Comparison of ENCODE assay signal across 23 cellular contexts in the genomic region with DNA sequence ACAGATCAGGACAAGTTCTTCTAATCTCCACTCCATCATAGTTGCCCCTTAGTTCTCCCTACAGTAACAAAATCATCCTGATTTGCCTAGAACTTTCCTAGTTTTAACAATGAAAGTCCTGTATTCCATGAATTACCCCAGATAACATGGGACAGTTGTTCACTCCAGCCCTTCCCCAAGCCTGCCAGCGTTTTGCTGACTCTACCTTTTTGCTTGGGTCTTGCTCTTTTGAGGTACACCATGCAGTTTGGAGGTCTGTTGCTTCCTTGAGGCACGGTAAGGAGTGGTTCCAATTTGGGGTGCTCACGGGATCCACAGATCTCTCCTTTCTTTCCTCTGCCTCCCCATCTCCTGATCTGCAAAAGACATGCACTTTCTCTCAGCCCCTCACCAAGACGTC.
DNase-seq lines count a peak whose midpoint lies in the region; ATAC-seq, FAIRE-seq and TF ChIP-seq lines count a peak whose summit lies in the region.
"Had no signal": no experiment of that assay in that cellular context is flagged by ENCODE, and none has a peak within 500 bp of the region (broad histone marks: within the 10 kb centered on the region; RNA-seq: fewer than 3 reads in every experiment).

No MANE protein-coding gene starts in this region.

- H2BK20ac ChIP-seq in IMR-90 (ENCODE audit: low read depth, low read length) = no peak overlapping the region

- H3K4me3 ChIP-seq in HepG2 (replicated peaks in 1 of 3; ENCODE audit: insufficient read depth in 1 of 3, low read depth in 2 of 3, low read length in 3 of 3) = no peak overlapping the region
- H3K4me3 ChIP-seq in right lobe of liver = no peak overlapping the region
- H3K4me3 ChIP-seq in IMR-90 (ENCODE audit: insufficient read depth, low read depth, low read length) = no peak overlapping the region
- no peak overlapping the region for H3K4me3 ChIP-seq in neural progenitor cell
- H3K4me3 ChIP-seq: BLaER1 treated with 17β-estradiol and CSF1 and Interleukin-3, amounts not matched to agents 10 nM and 100 nM; GM12878 had no signal

- TF ChIP-seq EP300 in HepG2 (IDR thresholded peaks at IDR 0.05; ENCODE audit: low read depth in 2 of 2, low read length in 2 of 2) (no peak), HepG2 (CRISPR knock-in tag; IDR thresholded peaks at IDR 0.05; ENCODE audit: borderline replicate concordance) (no peak)

- no peak for DNase-seq in HepG2 (ENCODE audit: low spot score)
- DNase-seq in right lobe of liver = no peak
- DNase-seq in IMR-90 = no peak
- DNase-seq in neural progenitor cell (ENCODE audit: low spot score) = no peak
- no peak for DNase-seq in EL
- no peak for DNase-seq in AG08395 (ENCODE audit: low spot score)
- DNase-seq in activated CD4-positive, alpha-beta T cell treated with anti-CD3 and anti-CD28 coated beads, Interleukin-2, amount 50 U/mL, for 4 hours = no peak
- DNase-seq: ACHN; AML-193; Caco-2; Calu3; CD4-positive, alpha-beta T cell; CD8-positive, alpha-beta T cell; DMS79 treated with DMSO at 0.1 percent for 48 hours; GDM1 had no signal

- no peaks in the 10 kb centered on the region for H3F3A ChIP-seq in neural progenitor cell (ENCODE audit: low read depth)

- BruUV-seq in HepG2 (replicated peaks; lab: Mats Ljungman, UMichigan) (no TSS peak), IMR-90 (replicated peaks; lab: Mats Ljungman, UMichigan) (no TSS peak)

- TF ChIP-seq POLR2A in HepG2 (IDR thresholded peaks at IDR 0.05; ENCODE audit: insufficient read depth in 1 of 2, low read depth in 2 of 2, low read length in 2 of 2) (no peak), right lobe of liver (IDR thresholded peaks at IDR 0.05) (no peak), IMR-90 (IDR thresholded peaks at IDR 0.05; ENCODE audit: low read depth, low read length) (no peak)

- no peak overlapping the region for H3K14ac ChIP-seq in IMR-90 (replicated peaks; ENCODE audit: low read depth, low read length)

- H3K9me1 ChIP-seq in IMR-90 (ENCODE audit: insufficient read depth, low read length) = no peaks in the 10 kb centered on the region

- dilution Hi-C loops in IMR-90 (cut with HindIII; ENCODE audit: low sequenced_read_pairs, unreplicated experiment) = no loop called here

- no peaks in the 10 kb centered on the region for H3K9me3 ChIP-seq in HepG2 (ENCODE audit: low read length)
- no peaks in the 10 kb centered on the region for H3K9me3 ChIP-seq in right lobe of liver
- no peaks in the 10 kb centered on the region for H3K9me3 ChIP-seq in IMR-90 (ENCODE audit: control insufficient read depth, insufficient read depth, low read length)
- no peaks in the 10 kb centered on the region for H3K9me3 ChIP-seq in neural progenitor cell (ENCODE audit: low read depth)
- H3K9me3 ChIP-seq: BLaER1 treated with 17β-estradiol and CSF1 and Interleukin-3, amounts not matched to agents 10 nM and 100 nM; Caco-2 had no signal

- no peak overlapping the region for H3K4me3 Mint-ChIP-seq in neural progenitor cell
- H3K4me3 Mint-ChIP-seq: B cell; CD4-positive, alpha-beta T cell; CD8-positive, alpha-beta T cell had no signal

- H3K56ac ChIP-seq in IMR-90 (ENCODE audit: extremely low read depth, insufficient read depth, low read length) = no peak overlapping the region

- intact Hi-C loops in HepG2 (cut with micrococcal nuclease; ENCODE audit: unreplicated experiment) = no loop called here
- intact Hi-C loops in right lobe of liver (cut with DNase I) = no loop called here
- intact Hi-C loops in IMR-90 (cut with micrococcal nuclease) = no loop called here

- H2BK120ac ChIP-seq in IMR-90 (ENCODE audit: low read depth, low read length) = no peak overlapping the region

- no peak overlapping the region for H4K8ac ChIP-seq in IMR-90 (ENCODE audit: low read depth in 2 of 2, low read length in 2 of 2)

- no peak overlapping the region for H3K27ac ChIP-seq in HepG2 (ENCODE audit: extremely low read length, insufficient read depth, low read length)
- H3K27ac ChIP-seq in right lobe of liver = no peak overlapping the region
- no peak overlapping the region for H3K27ac ChIP-seq in IMR-90 (ENCODE audit: insufficient read depth, low read length)
- H3K27ac ChIP-seq in neural progenitor cell = no peak overlapping the region
- H3K27ac ChIP-seq: 22Rv1; BLaER1 treated with 17β-estradiol and CSF1 and Interleukin-3, amounts not matched to agents 10 nM and 100 nM; C4-2B had no signal

- H3K4me2 ChIP-seq in HepG2 (ENCODE audit: low read depth, low read length) = no peak overlapping the region
- H3K4me2 ChIP-seq in IMR-90 (ENCODE audit: low read depth, low read length) = no peak overlapping the region
- no peak overlapping the region for H3K4me2 ChIP-seq in neural progenitor cell
- H3K4me2 ChIP-seq: BLaER1 treated with 17β-estradiol and CSF1 and Interleukin-3, amounts not matched to agents 10 nM and 100 nM had no signal

- H3K9ac ChIP-seq in HepG2 (ENCODE audit: insufficient read depth, low read depth, low read length) (no peak overlapping the region), IMR-90 (ENCODE audit: low read depth, low read length) (no peak overlapping the region), neural progenitor cell (no peak overlapping the region)
- H3K9ac ChIP-seq: BLaER1 treated with 17β-estradiol and CSF1 and Interleukin-3, amounts not matched to agents 10 nM and 100 nM had no signal

- TF ChIP-seq CTCF in HepG2 (CRISPR knock-in tag; IDR thresholded peaks at IDR 0.05) (no peak), right lobe of liver (IDR thresholded peaks at IDR 0.05) (no peak), IMR-90 (conservative IDR thresholded peaks at IDR 0.05; ENCODE audit: low read depth, low read length) (no peak), neural progenitor cell (IDR thresholded peaks at IDR 0.05) (no peak)

- no peak overlapping the region for H3K4ac ChIP-seq in IMR-90 (ENCODE audit: low read depth, low read length)

- H2AFZ ChIP-seq in HepG2 (ENCODE audit: low read length) (no peak overlapping the region), IMR-90 (replicated peaks; ENCODE audit: low read length, poor library complexity) (no peak overlapping the region), neural progenitor cell (replicated peaks) (peak overlapping the region; percentile 63)

- peaks cover 7% of the 10 kb centered on the region for H3K4me1 Mint-ChIP-seq in neural progenitor cell

- no peak overlapping the region for H2AK9ac ChIP-seq in IMR-90 (replicated peaks; ENCODE audit: low read depth, low read length, poor library complexity)

- TF ChIP-seq RAD21 in HepG2 (CRISPR knock-in tag; IDR thresholded peaks at IDR 0.05) (no peak), IMR-90 (IDR thresholded peaks at IDR 0.05; ENCODE audit: low read length) (no peak)

- H3K36me3 Mint-ChIP-seq in neural progenitor cell = no peaks in the 10 kb centered on the region
- H3K36me3 Mint-ChIP-seq: CD8-positive, alpha-beta T cell had no signal

- H4K20me1 ChIP-seq in HepG2 (ENCODE audit: insufficient read depth, low read length) (no peaks in the 10 kb centered on the region), IMR-90 (ENCODE audit: insufficient read depth, low read length) (no peaks in the 10 kb centered on the region), neural progenitor cell (ENCODE audit: low read depth) (no peaks in the 10 kb centered on the region)
- H4K20me1 ChIP-seq: BLaER1 treated with 17β-estradiol and CSF1 and Interleukin-3, amounts not matched to agents 10 nM and 100 nM had no signal

- H3K27me3 ChIP-seq in HepG2 (ENCODE audit: control insufficient read depth in 1 of 2, insufficient read depth in 2 of 2, low read length in 2 of 2) (peaks cover 0 to 8% of the 10 kb centered on the region in 2 experiments; a peak in 3 of 5 replicates), right lobe of liver (no peaks in the 10 kb centered on the region), IMR-90 (ENCODE audit: control insufficient read depth, insufficient read depth, low read length) (peaks cover 4% of the 10 kb centered on the region), neural progenitor cell (no peaks in the 10 kb centered on the region)
- H3K27me3 ChIP-seq: BLaER1 treated with 17β-estradiol and CSF1 and Interleukin-3, amounts not matched to agents 10 nM and 100 nM had no signal

- no peak overlapping the region for H2BK15ac ChIP-seq in IMR-90 (ENCODE audit: low read depth, low read length)

- in situ Hi-C loops in HepG2 (cut with HindIII; ENCODE audit: extremely low pct_ligation_motif_present, low pct_unique_long_range_greater_than_20kb) (no loop called here), IMR-90 (cut with MboI; ENCODE audit: low sequenced_read_pairs) (no loop called here)

- no peaks in the 10 kb centered on the region for H3K9me3 Mint-ChIP-seq in neural progenitor cell
- H3K9me3 Mint-ChIP-seq: CD4-positive, alpha-beta T cell; CD8-positive, alpha-beta T cell had no signal

- no peak for FAIRE-seq in HepG2 (lab: Jason Lieb, UNC)
- FAIRE-seq: D721Med, GM12878, GM12892, GM18507 had no signal

- H3K4me1 ChIP-seq in HepG2 (ENCODE audit: insufficient read depth, low read length) (no peaks in the 10 kb centered on the region), right lobe of liver (no peaks in the 10 kb centered on the region), IMR-90 (ENCODE audit: control insufficient read depth, insufficient read depth, low read length) (no peaks in the 10 kb centered on the region), neural progenitor cell (peaks cover 2% of the 10 kb centered on the region)
- H3K4me1 ChIP-seq: Caco-2 had no signal

- no peak overlapping the region for H4K91ac ChIP-seq in IMR-90 (ENCODE audit: insufficient read depth, low read depth, low read length)

- WGBS in HepG2 (ENCODE audit: low lambda C conversion rate) = 0% methylated on average over 4 of the region's 4 CpGs
- WGBS in right lobe of liver (ENCODE audit: insufficient coverage, low coverage, low lambda C conversion rate, missing lambda C conversion rate) = 48% methylated on average over 3 of the region's 4 CpGs
- WGBS in IMR-90 (ENCODE audit: extremely low coverage in 2 of 2, insufficient read length in 1 of 2), 2 experiments = 92% methylated on average over 2 of the region's 4 CpGs; no CpG with 5 or more reads in 1 of the 2 experiments

- CTCF ChIA-PET in HepG2 (lab: Yijun Ruan, JAX; ENCODE audit: low intra/inter-chr PET ratio, low total read pairs) (no interaction called here), IMR-90 (lab: Yijun Ruan, JAX) (no interaction called here)

- no peak overlapping the region for H3K27ac Mint-ChIP-seq in neural progenitor cell
- H3K27ac Mint-ChIP-seq: B cell; CD4-positive, alpha-beta T cell; CD8-positive, alpha-beta T cell had no signal

- H3K36me3 ChIP-seq in HepG2 (replicated peaks in 1 of 2; ENCODE audit: control insufficient read depth in 1 of 2, insufficient read depth in 2 of 2, low read length in 2 of 2) (no peaks in the 10 kb centered on the region), right lobe of liver (no peaks in the 10 kb centered on the region), IMR-90 (ENCODE audit: control insufficient read depth, insufficient read depth, low read length) (no peaks in the 10 kb centered on the region), neural progenitor cell (no peaks in the 10 kb centered on the region)
- H3K36me3 ChIP-seq: BLaER1 treated with 17β-estradiol and CSF1 and Interleukin-3, amounts not matched to agents 10 nM and 100 nM had no signal

- H3K79me2 ChIP-seq in HepG2 (ENCODE audit: insufficient read depth, low read length) = no peaks in the 10 kb centered on the region
- no peaks in the 10 kb centered on the region for H3K79me2 ChIP-seq in neural progenitor cell (ENCODE audit: low read depth)

- no peak overlapping the region for H2BK5ac ChIP-seq in IMR-90 (ENCODE audit: low read depth, low read length, poor library complexity, severe bottlenecking)

- peaks cover 4% of the 10 kb centered on the region for H3K27me3 Mint-ChIP-seq in neural progenitor cell (ENCODE audit: insufficient read depth, low read depth)
- H3K27me3 Mint-ChIP-seq: CD4-positive, alpha-beta T cell had no signal

- POLR2A ChIA-PET in HepG2 (lab: Yijun Ruan, JAX) = no interaction called here
- POLR2A ChIA-PET in IMR-90 (lab: Charles Lee; ENCODE audit: unreplicated experiment) = no interaction called here

- ATAC-seq in HepG2 (no peak), right lobe of liver (no peak), IMR-90 (ENCODE audit: low read depth) (no peak)
- ATAC-seq: CD8-positive, alpha-beta T cell; GM12878 had no signal

- H4K5ac ChIP-seq in IMR-90 (ENCODE audit: low read depth, low read length) = no peak overlapping the region

- H3K79me1 ChIP-seq in IMR-90 (ENCODE audit: low read depth in 1 of 2, low read length in 2 of 2) = no peaks in the 10 kb centered on the region

- no peak overlapping the region for H2AK5ac ChIP-seq in IMR-90 (ENCODE audit: low read depth, low read length)

- no peak overlapping the region for H3K23ac ChIP-seq in IMR-90 (ENCODE audit: low read depth, low read length)

- no peak overlapping the region for H3K18ac ChIP-seq in IMR-90 (ENCODE audit: low read depth, low read length)
